Comparison of ENCODE assay signal across 10 cellular contexts in the genomic region with DNA sequence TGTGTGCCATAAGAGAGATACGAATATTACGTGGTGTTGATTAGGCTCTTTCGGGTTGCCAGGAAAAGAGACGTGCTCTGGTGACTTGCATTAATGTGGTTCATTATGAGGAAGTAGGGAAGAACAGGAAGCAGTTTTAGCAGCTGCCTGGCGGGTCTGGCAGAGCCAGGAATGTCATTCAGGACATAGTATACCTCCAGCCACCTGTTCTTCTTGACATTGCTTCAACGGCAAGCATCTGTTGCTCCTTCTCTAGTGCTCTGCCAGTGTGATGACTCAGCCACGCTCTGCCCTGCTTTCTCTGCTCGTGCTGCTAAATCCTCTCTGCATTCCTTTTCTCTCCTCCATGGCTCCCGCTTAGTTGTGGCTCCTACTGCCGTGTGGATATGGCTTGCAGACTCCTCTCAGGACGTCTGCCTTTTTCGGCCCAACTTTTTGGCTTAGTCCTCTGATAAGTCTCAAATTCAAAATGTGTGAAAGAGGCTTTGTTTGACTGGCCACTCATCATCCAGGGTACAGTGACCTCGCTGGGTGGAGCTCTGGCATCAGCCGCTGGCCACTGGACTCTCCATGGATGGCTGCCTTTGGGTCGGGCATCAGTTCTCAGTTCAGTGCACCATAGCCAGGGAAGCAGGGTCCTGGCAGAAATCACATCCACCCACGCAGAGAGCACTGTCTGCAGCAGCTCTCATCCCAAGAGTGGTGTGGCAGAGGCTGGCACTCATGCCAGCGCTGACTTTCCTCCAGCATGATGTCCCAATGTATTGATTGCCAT.
DNase-seq lines count a peak whose midpoint lies in the region; ATAC-seq, FAIRE-seq and TF ChIP-seq lines count a peak whose summit lies in the region.
"Had no signal": no experiment of that assay in that cellular context is flagged by ENCODE, and none has a peak within 500 bp of the region (broad histone marks: within the 10 kb centered on the region; RNA-seq: fewer than 3 reads in every experiment).

No MANE protein-coding gene starts in this region.

- no peak overlapping the region for H2AFZ ChIP-seq in HepG2 (ENCODE audit: low read length)

- no peak for TF ChIP-seq EP300 in HepG2 (IDR thresholded peaks at IDR 0.05; ENCODE audit: low read depth in 2 of 2, low read length in 2 of 2)
- no peak for TF ChIP-seq EP300 in HepG2 (CRISPR knock-in tag; IDR thresholded peaks at IDR 0.05; ENCODE audit: borderline replicate concordance)

- TF ChIP-seq CTCF in liver (IDR thresholded peaks at IDR 0.05; ENCODE audit: low read depth, low read length, missing input control) (no peak), HepG2 (CRISPR knock-in tag; IDR thresholded peaks at IDR 0.05) (no peak)

- H3K9me3 ChIP-seq in liver (ENCODE audit: control insufficient read depth in 4 of 4, low read length in 3 of 4) (no peaks in the 10 kb centered on the region), HepG2 (ENCODE audit: low read length) (peaks cover 6% of the 10 kb centered on the region)

- H3K4me1 ChIP-seq in liver (ENCODE audit: control insufficient read depth in 4 of 4, insufficient read depth in 4 of 4, low read length in 3 of 4) (peaks cover 0 to 13% (median 12%) of the 10 kb centered on the region in 4 donors), HepG2 (ENCODE audit: insufficient read depth, low read length) (peaks cover 14% of the 10 kb centered on the region)

- ATAC-seq in HepG2 (no peak), HG03025 (IDR thresholded peaks at IDR 0.05; ENCODE audit: low FRiP score, unreplicated experiment) (no peak), GM18858 (IDR thresholded peaks at IDR 0.05; ENCODE audit: unreplicated experiment) (no peak)
- ATAC-seq in activated CD4-positive, alpha-beta T cell treated with anti-CD3 and anti-CD28 coated beads for 36 hours, result no peak

- H3K4me3 ChIP-seq in liver (ENCODE audit: low read depth in 1 of 3, low read length in 3 of 3), result no peak overlapping the region
- H3K4me3 ChIP-seq in HepG2 (replicated peaks in 1 of 3; ENCODE audit: insufficient read depth in 1 of 3, low read depth in 2 of 3, low read length in 3 of 3), result no peak overlapping the region

- H3K27ac Mint-ChIP-seq in activated CD4-positive, alpha-beta T cell treated with anti-CD3 and anti-CD28 coated beads for 36 hours, result no peak overlapping the region

- BruUV-seq in HepG2 (replicated peaks; lab: Mats Ljungman, UMichigan), result no TSS peak

- intact Hi-C loops in HepG2 (cut with micrococcal nuclease; ENCODE audit: unreplicated experiment), result no loop called here
- intact Hi-C loops in activated CD4-positive, alpha-beta T cell treated with anti-CD3 and anti-CD28 coated beads for 36 hours (cut with DNase I, micrococcal nuclease), result loop anchor here in 1 of 2 experiments (5.0 kb wide), 1 partner anchor 48 kb away; no protein-coding TSS in a partner anchor

- no peaks in the 10 kb centered on the region for H4K20me1 ChIP-seq in HepG2 (ENCODE audit: insufficient read depth, low read length)

- in situ Hi-C loops in HepG2 (cut with HindIII; ENCODE audit: extremely low pct_ligation_motif_present, low pct_unique_long_range_greater_than_20kb), result no loop called here

- H3K27me3 Mint-ChIP-seq in activated CD4-positive, alpha-beta T cell treated with anti-CD3 and anti-CD28 coated beads for 36 hours, result peaks cover 3% of the 10 kb centered on the region

- no peak for FAIRE-seq in HepG2 (lab: Jason Lieb, UNC)

- H3K4me1 Mint-ChIP-seq in activated CD4-positive, alpha-beta T cell treated with anti-CD3 and anti-CD28 coated beads for 36 hours, result peaks cover 5% of the 10 kb centered on the region

- no peaks in the 10 kb centered on the region for H3K36me3 Mint-ChIP-seq in activated CD4-positive, alpha-beta T cell treated with anti-CD3 and anti-CD28 coated beads for 36 hours (ENCODE audit: low read depth)

- CTCF ChIA-PET in HepG2 (lab: Yijun Ruan, JAX; ENCODE audit: low intra/inter-chr PET ratio, low total read pairs), result no interaction called here
- CTCF ChIA-PET in activated CD4-positive, alpha-beta T cell treated with anti-CD3 and anti-CD28 coated beads for 36 hours (lab: Charles Lee), result no interaction called here

- no peaks in the 10 kb centered on the region for H3K36me3 ChIP-seq in liver (ENCODE audit: control insufficient read depth in 4 of 4, insufficient read depth in 3 of 4, low read depth in 1 of 4, low read length in 3 of 4)
- no peaks in the 10 kb centered on the region for H3K36me3 ChIP-seq in HepG2 (replicated peaks in 1 of 2; ENCODE audit: control insufficient read depth in 1 of 2, insufficient read depth in 2 of 2, low read length in 2 of 2)

- no peak overlapping the region for H3K9ac ChIP-seq in liver (ENCODE audit: low read depth in 1 of 2, low read length in 2 of 2)
- no peak overlapping the region for H3K9ac ChIP-seq in HepG2 (ENCODE audit: insufficient read depth, low read depth, low read length)

- H3K27ac ChIP-seq in liver (ENCODE audit: low read depth in 1 of 2, low read length in 2 of 2), result peak overlapping the region in 1 of 2 donors; percentile 27
- H3K27ac ChIP-seq in HepG2 (ENCODE audit: extremely low read length, insufficient read depth, low read length), result no peak overlapping the region

- DNase-seq in HepG2 (ENCODE audit: low spot score) (no peak), anterior cingulate cortex (lab: John Stamatoyannopoulos, UW) (peak in 44 of 58 donors; percentile 5 to 80 (median 38)), medulla oblongata (ENCODE audit: extremely low spot score) (peak; percentile 77)
- no peak for DNase-seq in activated CD4-positive, alpha-beta T cell treated with anti-CD3 and anti-CD28 coated beads for 36 hours
- no peak for DNase-seq in activated effector memory CD4-positive, alpha-beta T cell treated with Interleukin-2 at 50 U/mL for 16 hours
- DNase-seq: activated CD8-positive, alpha-beta memory T cell treated with anti-CD3 and anti-CD28 coated beads, Interleukin-2, amount 50 U/mL, for 48 hours; stimulated activated CD4-positive, alpha-beta T cell treated with anti-CD3 and anti-CD28 coated beads, Interleukin-4, amount 100 ng/mL, for 4 hours had no signal

- no peak overlapping the region for H3K4me3 Mint-ChIP-seq in activated CD4-positive, alpha-beta T cell treated with anti-CD3 and anti-CD28 coated beads for 36 hours

- H3K27me3 ChIP-seq in liver (ENCODE audit: control insufficient read depth in 4 of 4, insufficient read depth in 4 of 4, low read length in 3 of 4) (no peaks in the 10 kb centered on the region), HepG2 (ENCODE audit: control insufficient read depth in 1 of 2, insufficient read depth in 2 of 2, low read length in 2 of 2) (no peaks in the 10 kb centered on the region)

- POLR2A ChIA-PET in HepG2 (lab: Yijun Ruan, JAX), result no interaction called here
- POLR2A ChIA-PET in activated CD4-positive, alpha-beta T cell treated with anti-CD3 and anti-CD28 coated beads for 36 hours (lab: Charles Lee), result no interaction called here

- 47% methylated on average over 17 of the region's 17 CpGs for WGBS in liver
- 63% methylated on average over 14 of the region's 17 CpGs for WGBS in HepG2 (ENCODE audit: low lambda C conversion rate)

- no peak for TF ChIP-seq POLR2A in HepG2 (IDR thresholded peaks at IDR 0.05; ENCODE audit: insufficient read depth in 1 of 2, low read depth in 2 of 2, low read length in 2 of 2)

- H3K9me3 Mint-ChIP-seq in activated CD4-positive, alpha-beta T cell treated with anti-CD3 and anti-CD28 coated beads for 36 hours (ENCODE audit: low read depth), result no peaks in the 10 kb centered on the region

- no peak overlapping the region for H3K4me2 ChIP-seq in HepG2 (ENCODE audit: low read depth, low read length)

- H3K79me2 ChIP-seq in HepG2 (ENCODE audit: insufficient read depth, low read length), result no peaks in the 10 kb centered on the region

- TF ChIP-seq RAD21 in liver (IDR thresholded peaks at IDR 0.05) (peak; percentile 4 to 60), HepG2 (CRISPR knock-in tag; IDR thresholded peaks at IDR 0.05) (no peak)

TF ChIP-seq in liver, 16 proteins besides CTCF, POLR2A, EP300 and RAD21 (continues in another document):
- no peak for TF ChIP-seq SP1 (IDR thresholded peaks at IDR 0.05)
- TF ChIP-seq RXRA (IDR thresholded peaks at IDR 0.05), result peak in 1 of 2 donors; percentile 96
- peak; percentile 65 to 100 for TF ChIP-seq EGR1 (IDR thresholded peaks at IDR 0.05; ENCODE audit: low read depth in 2 of 2)
- TF ChIP-seq JUND (IDR thresholded peaks at IDR 0.05), result peak in 1 of 2 donors; percentile 38
- TF ChIP-seq, protein P1, sequence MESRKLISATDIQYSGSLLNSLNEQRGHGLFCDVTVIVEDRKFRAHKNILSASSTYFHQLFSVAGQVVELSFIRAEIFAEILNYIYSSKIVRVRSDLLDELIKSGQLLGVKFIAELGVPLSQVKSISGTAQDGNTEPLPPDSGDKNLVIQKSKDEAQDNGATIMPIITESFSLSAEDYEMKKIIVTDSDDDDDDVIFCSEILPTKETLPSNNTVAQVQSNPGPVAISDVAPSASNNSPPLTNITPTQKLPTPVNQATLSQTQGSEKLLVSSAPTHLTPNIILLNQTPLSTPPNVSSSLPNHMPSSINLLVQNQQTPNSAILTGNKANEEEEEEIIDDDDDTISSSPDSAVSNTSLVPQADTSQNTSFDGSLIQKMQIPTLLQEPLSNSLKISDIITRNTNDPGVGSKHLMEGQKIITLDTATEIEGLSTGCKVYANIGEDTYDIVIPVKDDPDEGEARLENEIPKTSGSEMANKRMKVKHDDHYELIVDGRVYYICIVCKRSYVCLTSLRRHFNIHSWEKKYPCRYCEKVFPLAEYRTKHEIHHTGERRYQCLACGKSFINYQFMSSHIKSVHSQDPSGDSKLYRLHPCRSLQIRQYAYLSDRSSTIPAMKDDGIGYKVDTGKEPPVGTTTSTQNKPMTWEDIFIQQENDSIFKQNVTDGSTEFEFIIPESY (IDR thresholded peaks at IDR 0.05), result peak; percentile 68

TF ChIP-seq in HepG2, 621 proteins besides CTCF, POLR2A, EP300 and RAD21:
- no peak for TF ChIP-seq GABPA (IDR thresholded peaks at IDR 0.05; ENCODE audit: low read depth, low read length)
- no peak for TF ChIP-seq GABPA (CRISPR knock-in tag; IDR thresholded peaks at IDR 0.05; ENCODE audit: low read depth)
- TF ChIP-seq HDAC1 (CRISPR knock-in tag; IDR thresholded peaks at IDR 0.05), result no peak
- no peak for TF ChIP-seq CREB1 (IDR thresholded peaks at IDR 0.05)
- TF ChIP-seq CREB1 (CRISPR knock-in tag; IDR thresholded peaks at IDR 0.05), result no peak
- no peak for TF ChIP-seq SP1 (IDR thresholded peaks at IDR 0.05)
- no peak for TF ChIP-seq SP1 (CRISPR knock-in tag; IDR thresholded peaks at IDR 0.05)
- no peak for TF ChIP-seq ZNF678 (CRISPR knock-in tag; IDR thresholded peaks at IDR 0.05)
- no peak for TF ChIP-seq NFE2L1 (CRISPR knock-in tag; IDR thresholded peaks at IDR 0.05; ENCODE audit: borderline replicate concordance)
- no peak for TF ChIP-seq KLF11 (CRISPR knock-in tag; IDR thresholded peaks at IDR 0.05)
- TF ChIP-seq ZNF850 (CRISPR knock-in tag; conservative IDR thresholded peaks at IDR 0.05), result no peak
- TF ChIP-seq MIXL1 (CRISPR knock-in tag; IDR thresholded peaks at IDR 0.05), result no peak
- no peak for TF ChIP-seq ZNF543 (CRISPR knock-in tag; IDR thresholded peaks at IDR 0.05)

Comparison
In these comparisons a context has a peak if more than half of its experiments do, and no peak if none do; other contexts are left out.
1. DNase-seq: peak in anterior cingulate cortex (44 of 58) and medulla oblongata (single experiment); none in HepG2 (single experiment), activated CD4-positive, alpha-beta T cell treated with anti-CD3 and anti-CD28 coated beads for 36 hours (single experiment) and activated effector memory CD4-positive, alpha-beta T cell treated with Interleukin-2 at 50 U/mL for 16 hours (single experiment).